Comparison of ENCODE assay signal across 9 cellular contexts in the genomic region with DNA sequence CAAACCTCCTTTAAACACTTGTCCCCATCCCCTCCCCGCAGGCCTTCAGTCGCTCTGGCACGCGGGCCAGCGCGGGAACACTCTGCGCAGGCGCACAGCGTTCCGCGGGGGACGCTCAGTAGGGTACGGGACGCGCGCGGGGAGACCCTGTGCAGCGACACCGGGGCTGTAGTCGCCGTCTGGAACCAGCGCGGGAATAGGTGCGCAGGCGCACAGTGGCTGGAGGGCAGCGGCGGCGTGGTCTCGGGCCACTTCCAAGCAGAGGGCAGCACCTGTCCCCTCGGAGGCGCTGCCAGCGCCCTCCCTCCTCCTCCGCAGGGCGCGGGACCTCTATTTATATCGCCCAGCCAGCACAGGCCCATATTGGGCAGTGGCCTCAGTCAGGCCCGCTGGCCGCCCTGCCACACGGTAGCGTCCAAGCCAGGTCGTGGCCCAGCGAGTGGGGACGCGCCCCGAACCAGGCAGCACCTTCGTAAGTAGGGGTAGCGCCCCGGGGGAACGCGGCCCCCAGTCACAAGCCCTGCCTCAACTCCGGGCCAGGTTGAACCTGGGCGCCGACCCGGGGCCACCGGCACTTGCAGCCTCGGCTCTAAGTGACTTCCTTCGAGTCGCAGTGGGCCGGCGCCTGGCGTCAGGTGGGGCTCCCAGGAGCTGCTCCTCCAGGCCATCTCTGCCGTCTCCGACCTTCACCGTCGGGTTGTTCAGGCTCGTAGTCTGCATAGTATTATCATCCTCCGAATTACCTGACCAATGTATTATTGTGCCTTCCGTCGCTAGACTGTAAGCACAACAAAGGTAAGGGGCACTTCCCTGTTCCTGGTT. TPM values are rescaled to one million over a fixed set of nuclear protein-coding genes. Genes with fewer than 3 reads are reported as not detected.
A peak's percentile ranks its signal among the peaks of the same experiment; 100 is the strongest.
DNase-seq lines count a peak whose midpoint lies in the region; ATAC-seq and TF ChIP-seq lines count a peak whose summit lies in the region.
"Had no signal": no experiment of that assay in that cellular context is flagged by ENCODE, and none has a peak within 500 bp of the region (broad histone marks: within the 10 kb centered on the region; RNA-seq: fewer than 3 reads in every experiment).

TSS of gene KBTBD12 (plus strand) at position 118 of the 822 bp plus-strand sequence. CDS start 7,830 bp downstream, outside the sequence.

- H3K36me3 ChIP-seq in brain microvascular endothelial cell (replicated peaks) (no peaks in the 10 kb centered on the region), spleen (no peaks in the 10 kb centered on the region)

- H3K27me3 ChIP-seq in brain microvascular endothelial cell (replicated peaks) (peaks cover 8% of the 10 kb centered on the region), layer of hippocampus (ENCODE audit: control insufficient read depth, insufficient read depth, low read length) (no peaks in the 10 kb centered on the region), spleen (replicated peaks in 1 of 7) (peaks cover 0 to 67% (median 16%) of the 10 kb centered on the region in 7 donors)

- in situ Hi-C loops in brain microvascular endothelial cell (cut with HindIII; ENCODE audit: low pct_ligation_motif_present, low sequenced_read_pairs) = no loop called here

- DNase-seq in HFF-Myc (ENCODE audit: extremely low read depth, low read depth) (no peak), brain microvascular endothelial cell (no peak), spleen (no peak), NOMO-1 (lab: John Stamatoyannopoulos, UW; ENCODE audit: unreplicated experiment in 2 of 2) (no peak), foreskin melanocyte (no peak)

- 19 to 42% (median 24%) methylated on average over 35 to 69 of the region's 69 CpGs for WGBS in spleen, 5 donors

- H3K27ac ChIP-seq in brain microvascular endothelial cell = no peak within 1 kb of the TSS
- peak within 1 kb of the TSS; percentile 50 for H3K27ac ChIP-seq in layer of hippocampus (ENCODE audit: low read depth, low read length)
- H3K27ac ChIP-seq in spleen = no peak within 1 kb of the TSS
- H3K27ac ChIP-seq: PC-9 had no signal

- peaks cover 0 to 14% (median 8%) of the 10 kb centered on the region in 6 donors for H3K4me1 ChIP-seq in spleen

- peaks cover 0 to 7% (median 4%) of the 10 kb centered on the region in 8 donors for H3K9me3 ChIP-seq in spleen

- intact Hi-C loops in spleen (cut with DNase I; ENCODE audit: low total_unique reads) = no loop called here

- no peak for ATAC-seq in HG02623 (IDR thresholded peaks at IDR 0.05; ENCODE audit: unreplicated experiment)
- no peak for ATAC-seq in GM21447 (IDR thresholded peaks at IDR 0.05; ENCODE audit: unreplicated experiment)

- H3K4me3 ChIP-seq in HFF-Myc (replicated peaks; ENCODE audit: low read depth, low read length) (peak within 1 kb of the TSS; percentile 23), brain microvascular endothelial cell (ENCODE audit: low read depth, low read length) (peak within 1 kb of the TSS; percentile 43), spleen (peak within 1 kb of the TSS in 7 of 8 donors; percentile 16 to 56 (median 27))
- H3K4me3 ChIP-seq: PC-9 had no signal

- no peak for TF ChIP-seq POLR2A in spleen (IDR thresholded peaks at IDR 0.05)

- TF ChIP-seq CTCF in HFF-Myc (IDR thresholded peaks at IDR 0.05; ENCODE audit: low read depth, low read length, missing control alignments) (no peak), brain microvascular endothelial cell (IDR thresholded peaks at IDR 0.05; ENCODE audit: low read depth, low read length, missing control alignments) (no peak), spleen (IDR thresholded peaks at IDR 0.05 in 8 of 11, conservative IDR thresholded peaks at IDR 0.05 in 3 of 11) (no peak)

RNA-seq across cellular contexts. Expression of gene KBTBD12, which starts in this region (rescaled TPM):
- total RNA-seq in spleen = under 1 TPM in 4 of 7 donors, not detected in 3; 0.06 to 0.51 (median 0.17) TPM
- under 1 TPM in 2 of 3 donors, not detected in 1; 0.03 to 0.05 TPM for polyA plus RNA-seq in spleen
